9 cellular contexts compared by ENCODE assay signal in the genomic region with DNA sequence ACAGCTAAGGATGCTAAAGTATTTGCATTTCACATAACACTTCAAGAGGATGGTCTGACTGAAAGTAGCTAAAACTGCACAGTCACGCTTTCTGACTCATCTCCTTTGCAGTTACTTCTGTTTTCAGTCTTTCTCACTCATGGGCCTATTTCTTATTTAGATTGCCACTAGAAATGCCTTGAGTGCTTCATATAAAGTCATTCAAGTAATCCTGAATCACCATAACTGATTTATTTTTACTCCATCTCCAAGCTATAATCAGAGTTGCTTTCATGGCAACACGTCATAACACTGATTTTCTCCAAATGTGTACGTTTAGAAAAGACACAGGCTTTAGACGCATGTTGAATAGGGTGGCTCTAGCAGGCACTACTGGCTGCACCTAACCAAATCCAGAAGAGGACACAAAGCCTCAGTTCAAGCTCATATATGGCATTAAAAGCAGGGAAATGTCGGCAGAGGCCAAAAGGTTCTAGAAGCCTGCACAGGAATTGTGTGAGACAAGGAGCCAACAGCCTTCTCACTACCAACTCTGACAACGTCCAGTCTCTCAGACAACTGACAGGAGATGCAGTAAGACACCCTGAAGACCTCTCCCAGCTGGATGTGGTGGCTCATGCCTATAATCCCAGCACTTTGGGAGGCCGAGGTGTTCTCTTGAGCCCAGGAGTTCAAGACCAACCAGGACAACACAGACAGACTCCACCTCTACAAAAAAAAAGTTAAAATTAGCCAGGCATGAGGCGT.
A peak's percentile ranks its signal among the peaks of the same experiment; 100 is the strongest.
DNase-seq lines count a peak whose midpoint lies in the region; FAIRE-seq and TF ChIP-seq lines count a peak whose summit lies in the region.
"Had no signal": no experiment of that assay in that cellular context is flagged by ENCODE, and none has a peak within 500 bp of the region (broad histone marks: within the 10 kb centered on the region; RNA-seq: fewer than 3 reads in every experiment).

No MANE protein-coding gene starts in this region.

- TF ChIP-seq POLR2A in H54 (IDR thresholded peaks at IDR 0.05; ENCODE audit: low read depth, low read length) = no peak

- H3K27me3 Mint-ChIP-seq in activated CD4-positive, alpha-beta T cell treated with anti-CD3 and anti-CD28 coated beads, Interleukin-2, amount 10 ng/mL, durations not matched to agents 24 days and 14 days = no peaks in the 10 kb centered on the region
- H3K27me3 Mint-ChIP-seq: activated naive CD4-positive, alpha-beta T cell treated with anti-CD3 and anti-CD28 coated beads, Interleukin-2, amount 50 U/mL, for 24 hours had no signal

- no peaks in the 10 kb centered on the region for H3K9me3 Mint-ChIP-seq in activated CD4-positive, alpha-beta T cell treated with anti-CD3 and anti-CD28 coated beads, Interleukin-2, amount 10 ng/mL, durations not matched to agents 24 days and 14 days
- H3K9me3 Mint-ChIP-seq: activated naive CD4-positive, alpha-beta T cell treated with anti-CD3 and anti-CD28 coated beads, Interleukin-2, amount 50 U/mL, for 24 hours had no signal

- TF ChIP-seq CTCF in choroid plexus epithelial cell (conservative IDR thresholded peaks at IDR 0.05; ENCODE audit: low read depth, low read length) = no peak

- H3K4me3 ChIP-seq in choroid plexus epithelial cell (ENCODE audit: low read depth, low read length) (no peak overlapping the region), skeletal muscle cell (ENCODE audit: low read depth, low read length) (no peak overlapping the region)

- FAIRE-seq in H54 (lab: Jason Lieb, UNC) = peak; percentile 96

- no peak overlapping the region for H3K4me3 Mint-ChIP-seq in activated CD4-positive, alpha-beta T cell treated with anti-CD3 and anti-CD28 coated beads, Interleukin-2, amount 10 ng/mL, durations not matched to agents 24 days and 14 days
- H3K4me3 Mint-ChIP-seq: activated naive CD4-positive, alpha-beta T cell treated with anti-CD3 and anti-CD28 coated beads, Interleukin-2, amount 50 U/mL, for 24 hours had no signal

- DNase-seq in activated CD4-positive, alpha-beta T cell treated with anti-CD3 and anti-CD28 coated beads, Interleukin-2, amount 10 ng/mL, durations not matched to agents 24 days and 14 days = peak; percentile 66
- DNase-seq in activated CD4-positive, alpha-beta T cell treated with anti-CD3 and anti-CD28 coated beads for 1 hour = no peak
- peak; percentile 78 for DNase-seq in H54 (ENCODE audit: insufficient read length, low spot score)
- peak; percentile 92 for DNase-seq in M059J (ENCODE audit: low read depth)
- peak; percentile 89 for DNase-seq in choroid plexus epithelial cell (ENCODE audit: low read depth)
- peak; percentile 73 for DNase-seq in skeletal muscle cell (ENCODE audit: low read depth)
- DNase-seq in NCI-H2171 (lab: John Stamatoyannopoulos, UW) = no peak
- no peak for DNase-seq in iPS-NIHi11 (ENCODE audit: low spot score)

- H3K36me3 Mint-ChIP-seq in activated CD4-positive, alpha-beta T cell treated with anti-CD3 and anti-CD28 coated beads, Interleukin-2, amount 10 ng/mL, durations not matched to agents 24 days and 14 days (ENCODE audit: low read depth) = no peaks in the 10 kb centered on the region
- H3K36me3 Mint-ChIP-seq: activated naive CD4-positive, alpha-beta T cell treated with anti-CD3 and anti-CD28 coated beads, Interleukin-2, amount 50 U/mL, for 24 hours had no signal

- H3K27ac Mint-ChIP-seq in activated CD4-positive, alpha-beta T cell treated with anti-CD3 and anti-CD28 coated beads, Interleukin-2, amount 10 ng/mL, durations not matched to agents 24 days and 14 days = peak overlapping the region; percentile 49
- H3K27ac Mint-ChIP-seq: activated naive CD4-positive, alpha-beta T cell treated with anti-CD3 and anti-CD28 coated beads, Interleukin-2, amount 50 U/mL, for 24 hours had no signal

- H3K4me1 Mint-ChIP-seq in activated CD4-positive, alpha-beta T cell treated with anti-CD3 and anti-CD28 coated beads, Interleukin-2, amount 10 ng/mL, durations not matched to agents 24 days and 14 days = peaks cover 25% of the 10 kb centered on the region

- intact Hi-C loops in activated CD4-positive, alpha-beta T cell treated with anti-CD3 and anti-CD28 coated beads, Interleukin-2, amount 10 ng/mL, durations not matched to agents 24 days and 14 days (cut with micrococcal nuclease) = loop anchor here (5.0 kb wide), 1 partner anchor 39 kb away; no protein-coding TSS in a partner anchor

Comparison
In these comparisons a context has a peak if more than half of its experiments do, and no peak if none do; other contexts are left out.
1. DNase-seq: peak in activated CD4-positive, alpha-beta T cell treated with anti-CD3 and anti-CD28 coated beads, Interleukin-2, amount 10 ng/mL, durations not matched to agents 24 days and 14 days (single experiment), H54 (single experiment), M059J (single experiment), choroid plexus epithelial cell (single experiment) and skeletal muscle cell (single experiment); none in activated CD4-positive, alpha-beta T cell treated with anti-CD3 and anti-CD28 coated beads for 1 hour (single experiment), NCI-H2171 (single experiment) and iPS-NIHi11 (single experiment).